In the genomic region with DNA sequence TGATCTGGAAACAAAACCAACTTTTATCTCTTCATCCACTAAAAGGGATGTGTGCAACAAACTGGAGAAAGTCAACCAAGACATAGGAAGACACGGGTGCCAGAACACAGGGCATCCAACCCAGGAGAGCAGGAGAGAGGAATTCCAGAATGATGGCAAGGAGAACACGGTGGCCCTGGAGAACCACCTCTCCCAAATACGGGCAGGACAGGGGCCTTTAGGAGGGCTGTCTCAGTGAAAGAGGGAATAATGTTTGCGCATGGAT, we compare ENCODE assay signal across 14 cellular contexts.
DNase-seq lines count a peak whose midpoint lies in the region; ATAC-seq and TF ChIP-seq lines count a peak whose summit lies in the region.
"Had no signal": no experiment of that assay in that cellular context is flagged by ENCODE, and none has a peak within 500 bp of the region (broad histone marks: within the 10 kb centered on the region; RNA-seq: fewer than 3 reads in every experiment).

No MANE protein-coding gene starts in this region.

- TF ChIP-seq CTCF in DND-41 (IDR thresholded peaks at IDR 0.05; ENCODE audit: borderline replicate concordance, extremely low read depth, low read length, poor library complexity, severe bottlenecking), result no peak

- H3K9ac ChIP-seq in DND-41 (ENCODE audit: low read depth, low read length), result 0 out of 2 replicates have a peak overlapping the region, but pooled peaks have one; percentile 14

- no peaks in the 10 kb centered on the region for H3K79me2 ChIP-seq in DND-41 (ENCODE audit: insufficient read depth, low read length)

- H3K4me3 ChIP-seq in CD8-positive, alpha-beta memory T cell (ENCODE audit: low read length), result no peak overlapping the region
- H3K4me3 ChIP-seq in DND-41 (ENCODE audit: low read depth in 1 of 2, low read length in 2 of 2), result no peak overlapping the region

- H3K4me1 ChIP-seq in CD8-positive, alpha-beta memory T cell (ENCODE audit: insufficient read depth, low read length), result peaks cover 37% of the 10 kb centered on the region
- peaks cover 55% of the 10 kb centered on the region for H3K4me1 ChIP-seq in DND-41 (ENCODE audit: insufficient read depth, low read length)

- H3K36me3 Mint-ChIP-seq in CD8-positive, alpha-beta memory T cell, result no peaks in the 10 kb centered on the region
- peaks cover 15% of the 10 kb centered on the region for H3K36me3 Mint-ChIP-seq in activated T-helper 1 cell treated with anti-CD3 and anti-CD28 coated beads, Interleukin-12 subunit alpha, Interleukin-12 subunit beta, Interleukin-2, Interleukin-4 antibody, amounts not matched to agents 30 ng/mL and 10 ng/mL and 1 ng/mL, durations not matched to agents 14 hours and 24 hours and 36 hours (ENCODE audit: low read depth)
- peaks cover 0 to 2% (median 0%) of the 10 kb centered on the region in 3 donors for H3K36me3 Mint-ChIP-seq in immature natural killer cell
- H3K36me3 Mint-ChIP-seq: type B pancreatic cell, WTC11 had no signal

- H2AFZ ChIP-seq in DND-41 (ENCODE audit: low read depth, low read length), result no peak overlapping the region

- no peaks in the 10 kb centered on the region for H3K27me3 ChIP-seq in CD8-positive, alpha-beta memory T cell (ENCODE audit: insufficient read depth, low read length, poor library complexity, severe bottlenecking)
- no peaks in the 10 kb centered on the region for H3K27me3 ChIP-seq in DND-41 (ENCODE audit: insufficient read depth, low read length, poor library complexity)

- ATAC-seq in DND-41 (ENCODE audit: insufficient read depth, low read depth) (no peak), GM21825 (IDR thresholded peaks at IDR 0.05; ENCODE audit: unreplicated experiment) (no peak), HG02852 (IDR thresholded peaks at IDR 0.05; ENCODE audit: unreplicated experiment) (no peak)

- H3K4me3 Mint-ChIP-seq in CD8-positive, alpha-beta memory T cell, result peak overlapping the region in 5 of 7 donors; percentile 42 to 73 (median 57)
- peak overlapping the region; percentile 71 for H3K4me3 Mint-ChIP-seq in activated T-helper 1 cell treated with anti-CD3 and anti-CD28 coated beads, Interleukin-12 subunit alpha, Interleukin-12 subunit beta, Interleukin-2, Interleukin-4 antibody, amounts not matched to agents 30 ng/mL and 10 ng/mL and 1 ng/mL, durations not matched to agents 14 hours and 24 hours and 36 hours
- peak overlapping the region in 3 of 5 donors; percentile 25 to 61 (median 52) for H3K4me3 Mint-ChIP-seq in immature natural killer cell
- H3K4me3 Mint-ChIP-seq: dendritic cell treated with granulocyte-macrophage colony-stimulating factor and Interleukin-4, amounts not matched to agents 40 ng/mL and 50 ng/mL, for 4 days; type B pancreatic cell; WTC11 had no signal

- DNase-seq in CD8-positive, alpha-beta memory T cell, result no peak
- DNase-seq in DND-41 (no peak), immature natural killer cell (no peak), SKM-1 (lab: John Stamatoyannopoulos, UW; ENCODE audit: unreplicated experiment) (no peak)
- DNase-seq in activated T-helper 1 cell treated with anti-CD3 and anti-CD28 coated beads, Interleukin-12 subunit alpha, Interleukin-12 subunit beta, Interleukin-2, Interleukin-4 antibody, amounts not matched to agents 30 ng/mL and 10 ng/mL and 1 ng/mL, durations not matched to agents 14 hours and 24 hours and 36 hours (ENCODE audit: low spot score), result no peak
- DNase-seq: foreskin fibroblast, GOT3, NCI-H2107, NCI-H524 treated with DMSO at 0.1 percent for 48 hours had no signal

- H3K27ac ChIP-seq in CD8-positive, alpha-beta memory T cell (ENCODE audit: low read depth, low read length), result peak overlapping the region; percentile 56
- H3K27ac ChIP-seq in DND-41 (ENCODE audit: low read length), result peak overlapping the region; percentile 83

- H3K27ac Mint-ChIP-seq in CD8-positive, alpha-beta memory T cell, result peak overlapping the region in 1 of 8 donors; percentile 48
- peak overlapping the region; percentile 87 for H3K27ac Mint-ChIP-seq in activated T-helper 1 cell treated with anti-CD3 and anti-CD28 coated beads, Interleukin-12 subunit alpha, Interleukin-12 subunit beta, Interleukin-2, Interleukin-4 antibody, amounts not matched to agents 30 ng/mL and 10 ng/mL and 1 ng/mL, durations not matched to agents 14 hours and 24 hours and 36 hours
- no peak overlapping the region for H3K27ac Mint-ChIP-seq in immature natural killer cell
- H3K27ac Mint-ChIP-seq: dendritic cell treated with granulocyte-macrophage colony-stimulating factor and Interleukin-4, amounts not matched to agents 40 ng/mL and 50 ng/mL, for 4 days; type B pancreatic cell; WTC11 had no signal

- intact Hi-C loops in activated T-helper 1 cell treated with anti-CD3 and anti-CD28 coated beads, Interleukin-12 subunit alpha, Interleukin-12 subunit beta, Interleukin-2, Interleukin-4 antibody, amounts not matched to agents 30 ng/mL and 10 ng/mL and 1 ng/mL, durations not matched to agents 14 hours and 24 hours and 36 hours (cut with micrococcal nuclease), result loop anchor here (5.0 to 10.0 kb wide), 6 partner anchors 50 to 1970 kb away; a partner anchor contains a TSS

- no peaks in the 10 kb centered on the region for H4K20me1 ChIP-seq in DND-41 (ENCODE audit: insufficient read depth, low read length)

- peak overlapping the region; percentile 44 for H3K4me2 ChIP-seq in DND-41 (ENCODE audit: insufficient read depth, low read length)

- H3K4me1 Mint-ChIP-seq in CD8-positive, alpha-beta memory T cell, result peaks cover 30 to 59% (median 36%) of the 10 kb centered on the region in 3 donors
- H3K4me1 Mint-ChIP-seq in activated T-helper 1 cell treated with anti-CD3 and anti-CD28 coated beads, Interleukin-12 subunit alpha, Interleukin-12 subunit beta, Interleukin-2, Interleukin-4 antibody, amounts not matched to agents 30 ng/mL and 10 ng/mL and 1 ng/mL, durations not matched to agents 14 hours and 24 hours and 36 hours (ENCODE audit: low read depth), result peaks cover 70% of the 10 kb centered on the region
- H3K4me1 Mint-ChIP-seq in immature natural killer cell, result peaks cover 20 to 34% of the 10 kb centered on the region in 2 donors

- CTCF ChIA-PET in CD8-positive, alpha-beta memory T cell (lab: Charles Lee), result interaction anchor here (1.6 kb wide), 1 partner anchor 9 kb away, joined by 4 read pairs; no protein-coding TSS in a partner anchor

- POLR2A ChIA-PET in CD8-positive, alpha-beta memory T cell (lab: Charles Lee), result interaction anchor here (0.5 kb wide), 1 partner anchor 48 kb away, joined by 10 read pairs; no protein-coding TSS in a partner anchor

- peaks cover 0 to 4% of the 10 kb centered on the region in 2 donors for H3K27me3 Mint-ChIP-seq in CD8-positive, alpha-beta memory T cell
- H3K27me3 Mint-ChIP-seq in activated T-helper 1 cell treated with anti-CD3 and anti-CD28 coated beads, Interleukin-12 subunit alpha, Interleukin-12 subunit beta, Interleukin-2, Interleukin-4 antibody, amounts not matched to agents 30 ng/mL and 10 ng/mL and 1 ng/mL, durations not matched to agents 14 hours and 24 hours and 36 hours (ENCODE audit: insufficient read depth), result no peaks in the 10 kb centered on the region
- H3K27me3 Mint-ChIP-seq in immature natural killer cell (ENCODE audit: low read depth in 3 of 3), result peaks cover 0 to 7% (median 6%) of the 10 kb centered on the region in 3 donors
- H3K27me3 Mint-ChIP-seq: type B pancreatic cell had no signal

- peaks cover 0 to 3% (median 0%) of the 10 kb centered on the region in 5 donors for H3K9me3 Mint-ChIP-seq in CD8-positive, alpha-beta memory T cell
- peaks cover 14% of the 10 kb centered on the region for H3K9me3 Mint-ChIP-seq in activated T-helper 1 cell treated with anti-CD3 and anti-CD28 coated beads, Interleukin-12 subunit alpha, Interleukin-12 subunit beta, Interleukin-2, Interleukin-4 antibody, amounts not matched to agents 30 ng/mL and 10 ng/mL and 1 ng/mL, durations not matched to agents 14 hours and 24 hours and 36 hours
- H3K9me3 Mint-ChIP-seq in immature natural killer cell, result no peaks in the 10 kb centered on the region
- H3K9me3 Mint-ChIP-seq: dendritic cell treated with granulocyte-macrophage colony-stimulating factor and Interleukin-4, amounts not matched to agents 40 ng/mL and 50 ng/mL, for 4 days had no signal

- no peaks in the 10 kb centered on the region for H3K9me3 ChIP-seq in CD8-positive, alpha-beta memory T cell (ENCODE audit: low read length)
- H3K9me3 ChIP-seq in DND-41 (ENCODE audit: insufficient read depth, low read length, severe bottlenecking), result no peaks in the 10 kb centered on the region

- H3K36me3 ChIP-seq in CD8-positive, alpha-beta memory T cell (ENCODE audit: insufficient read depth, low read length), result no peaks in the 10 kb centered on the region
- H3K36me3 ChIP-seq in DND-41 (ENCODE audit: insufficient read depth, low read length), result no peaks in the 10 kb centered on the region
